In the genomic region with DNA sequence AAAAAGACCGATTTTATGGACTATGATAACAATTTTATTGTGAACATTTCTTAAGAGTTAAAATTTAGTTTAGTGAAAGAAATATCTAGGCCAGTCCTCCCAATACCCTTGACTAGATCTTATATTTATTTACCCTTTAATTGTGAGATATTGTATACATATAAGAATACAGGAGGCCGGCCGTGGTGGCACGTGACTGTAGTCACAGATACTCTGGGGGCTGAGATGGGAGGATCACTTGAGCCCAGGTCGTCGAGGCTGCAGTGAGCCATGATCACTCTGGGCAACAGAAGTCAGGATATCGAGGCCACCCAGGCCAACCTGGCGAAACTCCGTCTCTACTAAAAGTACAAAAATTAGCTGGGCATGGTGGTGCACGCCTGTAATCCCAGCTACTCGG, we compare ENCODE assay signal across 8 cellular contexts. TPM values are rescaled to one million over a fixed set of nuclear protein-coding genes. Genes with fewer than 3 reads are reported as not detected.
DNase-seq lines count a peak whose midpoint lies in the region; ATAC-seq and TF ChIP-seq lines count a peak whose summit lies in the region.

No MANE protein-coding gene starts in this region.

- H3K9me3 Mint-ChIP-seq in stimulated activated memory B cell treated with anti-CD40 and anti-IgM and Interleukin-4, amounts not matched to agents 10 μg/mL and 1 μg/mL and 100 μg/mL, for 72 hours = no peaks in the 10 kb centered on the region

- H3K36me3 ChIP-seq in RWPE2 (ENCODE audit: low read depth) = peaks cover 24% of the 10 kb centered on the region

- no peaks in the 10 kb centered on the region for H3K27me3 Mint-ChIP-seq in stimulated activated memory B cell treated with anti-CD40 and anti-IgM and Interleukin-4, amounts not matched to agents 10 μg/mL and 1 μg/mL and 100 μg/mL, for 72 hours

- H3K4me1 ChIP-seq in RWPE2 (ENCODE audit: insufficient read depth, poor library complexity, severe bottlenecking) = peaks cover 5% of the 10 kb centered on the region

- peak overlapping the region; percentile 97 for H3K4me3 Mint-ChIP-seq in stimulated activated memory B cell treated with anti-CD40 and anti-IgM and Interleukin-4, amounts not matched to agents 10 μg/mL and 1 μg/mL and 100 μg/mL, for 72 hours

- peaks cover 20% of the 10 kb centered on the region for H3K36me3 Mint-ChIP-seq in stimulated activated memory B cell treated with anti-CD40 and anti-IgM and Interleukin-4, amounts not matched to agents 10 μg/mL and 1 μg/mL and 100 μg/mL, for 72 hours

- no peak for ATAC-seq in RWPE2 (ENCODE audit: low read depth)
- ATAC-seq in stimulated activated memory B cell treated with anti-CD40 and anti-IgM and Interleukin-4, amounts not matched to agents 10 μg/mL and 1 μg/mL and 100 μg/mL, for 72 hours = no peak

- H3K27ac Mint-ChIP-seq in stimulated activated memory B cell treated with anti-CD40 and anti-IgM and Interleukin-4, amounts not matched to agents 10 μg/mL and 1 μg/mL and 100 μg/mL, for 72 hours = peak overlapping the region; percentile 99

- peaks cover 35% of the 10 kb centered on the region for H3K4me1 Mint-ChIP-seq in stimulated activated memory B cell treated with anti-CD40 and anti-IgM and Interleukin-4, amounts not matched to agents 10 μg/mL and 1 μg/mL and 100 μg/mL, for 72 hours

- TF ChIP-seq CTCF in RWPE2 (IDR thresholded peaks at IDR 0.05; ENCODE audit: poor library complexity, severe bottlenecking) = no peak
- TF ChIP-seq CTCF in fibroblast of mammary gland (conservative IDR thresholded peaks at IDR 0.05; ENCODE audit: control insufficient read depth, insufficient read depth, low read depth, low read length) = no peak

- peak overlapping the region; percentile 69 for H3K4me3 ChIP-seq in RWPE2 (ENCODE audit: severe bottlenecking)
- peak overlapping the region; percentile 92 for H3K4me3 ChIP-seq in fibroblast of mammary gland (ENCODE audit: control insufficient read depth, low read depth, low read length)

- no peaks in the 10 kb centered on the region for H3K9me3 ChIP-seq in RWPE2 (ENCODE audit: severe bottlenecking)

- peak; percentile 37 for DNase-seq in NCI-H146 (lab: John Stamatoyannopoulos, UW)
- DNase-seq in NCI-H146 treated with DMSO at 0.1 percent for 48 hours (lab: John Stamatoyannopoulos, UW; ENCODE audit: unreplicated experiment) = no peak
- DNase-seq in RWPE2 (ENCODE audit: low spot score) = no peak
- DNase-seq in fibroblast of mammary gland (ENCODE audit: low read depth) = no peak
- DNase-seq in cerebellum (ENCODE audit: low spot score) = no peak
- DNase-seq in CD1c-positive myeloid dendritic cell (ENCODE audit: extremely low spot score) = no peak
- DNase-seq in DMS153 (lab: John Stamatoyannopoulos, UW) = no peak

- H3K27me3 ChIP-seq in RWPE2 (ENCODE audit: insufficient read depth, poor library complexity, severe bottlenecking) = no peaks in the 10 kb centered on the region

- H3K27ac ChIP-seq in RWPE2 (ENCODE audit: poor library complexity, severe bottlenecking) = peak overlapping the region; percentile 53

RNA-seq across cellular contexts. Expression of a gene that starts 0.8 kb away (rescaled TPM):
- 15.4 TPM for total RNA-seq in cerebellum

RNA-seq across cellular contexts. Expression of a gene that starts 8.0 kb away (rescaled TPM):
- total RNA-seq in cerebellum = 3.4 TPM

RNA-seq across cellular contexts. Expression of a gene that starts 14.0 kb away (rescaled TPM):
- total RNA-seq in cerebellum = 0.27 TPM

RNA-seq across cellular contexts. Expression of a gene that starts 51.1 kb away (rescaled TPM):
- total RNA-seq in cerebellum = 15.4 TPM

RNA-seq across cellular contexts. Expression of a gene that starts 51.5 kb away (rescaled TPM):
- total RNA-seq in cerebellum = 15.3 TPM
